Comparison of ENCODE assay signal across 1 cellular context in genomic region chr2:96554293-96555145, GRCh38.
TF ChIP-seq lines count a peak whose summit lies in the region.

No MANE protein-coding gene starts in this region.

TF ChIP-seq in GM12878, 131 proteins besides CTCF, POLR2A, EP300 and RAD21 (continued from another document and continues in another):
- TF ChIP-seq REST (IDR thresholded peaks at IDR 0.05; ENCODE audit: low read depth, low read length) = no peak
- no peak for TF ChIP-seq RELB (IDR thresholded peaks at IDR 0.05; ENCODE audit: low read depth)
- TF ChIP-seq ZNF384 (IDR thresholded peaks at IDR 0.05; ENCODE audit: borderline replicate concordance, low read depth, low read length) = no peak
- no peak for TF ChIP-seq TCF3 (IDR thresholded peaks at IDR 0.05; ENCODE audit: borderline replicate concordance, insufficient read depth, low read depth, low read length)
- peak; percentile 64 for TF ChIP-seq SMC3 (IDR thresholded peaks at IDR 0.05; ENCODE audit: borderline replicate concordance, low read length)
- no peak for TF ChIP-seq MAX (IDR thresholded peaks at IDR 0.05; ENCODE audit: low read depth, low read length)
- TF ChIP-seq NFXL1 (IDR thresholded peaks at IDR 0.05; ENCODE audit: borderline replicate concordance) = 0 out of 2 replicates have a peak, but pooled peaks have one; percentile 30
- no peak for TF ChIP-seq KLF5 (IDR thresholded peaks at IDR 0.05; ENCODE audit: partially characterized antibody)
- TF ChIP-seq ZBTB4 (CRISPR knock-in tag; IDR thresholded peaks at IDR 0.05) = no peak
- TF ChIP-seq NR2F1 (conservative IDR thresholded peaks at IDR 0.05) = no peak
- no peak for TF ChIP-seq TARDBP (IDR thresholded peaks at IDR 0.05; ENCODE audit: borderline replicate concordance)
- no peak for TF ChIP-seq IRF4 (IDR thresholded peaks at IDR 0.05; ENCODE audit: low read depth, low read length)
- TF ChIP-seq JUNB (IDR thresholded peaks at IDR 0.05) = no peak
- TF ChIP-seq RUNX3 (IDR thresholded peaks at IDR 0.05; ENCODE audit: low read length) = no peak
- TF ChIP-seq ASH2L (IDR thresholded peaks at IDR 0.05; ENCODE audit: borderline replicate concordance, low read depth) = no peak
- no peak for TF ChIP-seq RFX5 (IDR thresholded peaks at IDR 0.05; ENCODE audit: low read depth, low read length)
- TF ChIP-seq ELK1 (IDR thresholded peaks at IDR 0.05; ENCODE audit: low read depth, low read length) = no peak
- TF ChIP-seq DPF2 (IDR thresholded peaks at IDR 0.05) = no peak
- TF ChIP-seq EED (IDR thresholded peaks at IDR 0.05; ENCODE audit: low read depth) = no peak
- TF ChIP-seq SMAD5 (IDR thresholded peaks at IDR 0.05; ENCODE audit: low read depth) = no peak
- no peak for TF ChIP-seq USF2 (IDR thresholded peaks at IDR 0.05; ENCODE audit: borderline replicate concordance, low read depth, low read length)
- no peak for TF ChIP-seq NRF1 (conservative IDR thresholded peaks at IDR 0.05; ENCODE audit: low read depth, low read length)
- no peak for TF ChIP-seq BCL3 (IDR thresholded peaks at IDR 0.05; ENCODE audit: borderline replicate concordance, insufficient read depth, low read depth, low read length, poor library complexity, severe bottlenecking)
- no peak for TF ChIP-seq ZNF24 (IDR thresholded peaks at IDR 0.05)
- TF ChIP-seq PML (IDR thresholded peaks at IDR 0.05; ENCODE audit: low read length) = no peak
- no peak for TF ChIP-seq KDM1A (IDR thresholded peaks at IDR 0.05; ENCODE audit: borderline replicate concordance)
- no peak for TF ChIP-seq ZBTB33 (IDR thresholded peaks at IDR 0.05)
- TF ChIP-seq MLLT1 (IDR thresholded peaks at IDR 0.05) = no peak
- no peak for TF ChIP-seq TBL1XR1 (IDR thresholded peaks at IDR 0.05; ENCODE audit: low read depth, low read length)
- peak; percentile 54; the same call in 1 of the 2 replicates for TF ChIP-seq GATAD2B (conservative IDR thresholded peaks at IDR 0.05; ENCODE audit: low read depth)
- TF ChIP-seq POU2F2 (IDR thresholded peaks at IDR 0.05; ENCODE audit: borderline replicate concordance, low read depth, low read length) = peak; percentile 7; the same call in 1 of the 3 replicates
- no peak for TF ChIP-seq BCLAF1 (IDR thresholded peaks at IDR 0.05)
- TF ChIP-seq PKNOX1 (IDR thresholded peaks at IDR 0.05) = peak; percentile 47; the same call in 1 of the 2 replicates
- TF ChIP-seq PBX3 (IDR thresholded peaks at IDR 0.05; ENCODE audit: insufficient replicate concordance, low read depth, low read length) = no peak
- TF ChIP-seq ATF7 (IDR thresholded peaks at IDR 0.05; ENCODE audit: low read depth) = no peak
- no peak for TF ChIP-seq HDAC2 (IDR thresholded peaks at IDR 0.05)
